Comparison of ENCODE assay signal across 31 cellular contexts in the genomic region with DNA sequence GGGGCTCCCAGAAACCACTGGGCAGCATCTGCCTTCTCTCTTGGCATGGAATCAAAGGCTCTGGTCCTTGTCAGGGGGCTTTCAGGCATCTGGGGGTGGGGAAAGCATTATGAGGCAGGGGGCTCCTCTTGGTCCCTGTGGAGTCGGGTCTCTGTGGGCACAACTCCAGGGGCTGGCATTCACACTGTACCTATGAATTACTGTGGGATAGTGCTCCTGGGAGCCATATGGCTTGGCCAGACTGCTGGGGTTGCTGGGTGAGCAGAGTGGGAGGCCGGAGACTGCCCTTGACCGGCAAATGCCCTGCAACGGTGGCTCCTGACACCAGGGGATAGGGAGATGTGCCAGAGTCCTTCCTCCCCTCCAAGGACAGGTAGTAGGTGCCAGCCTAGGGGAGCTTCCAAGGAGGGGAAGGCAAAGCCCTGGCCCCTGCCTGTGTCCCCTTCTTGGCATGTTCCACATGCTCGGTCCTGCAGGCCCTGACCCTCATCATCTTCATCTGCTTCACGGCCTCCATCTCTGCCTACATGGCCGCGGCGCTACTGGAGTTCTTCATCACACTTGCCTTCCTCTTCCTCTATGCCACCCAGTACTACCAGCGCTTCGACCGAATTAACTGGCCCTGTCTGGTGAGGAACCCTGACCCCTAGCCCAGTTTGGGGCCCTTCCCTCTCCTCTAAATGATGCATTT. TPM values are rescaled to one million over a fixed set of nuclear protein-coding genes. Genes with fewer than 3 reads are reported as not detected.
"Had no signal": no experiment of that assay in that cellular context is flagged by ENCODE, and none has a peak within 500 bp of the region (broad histone marks: within the 10 kb centered on the region; RNA-seq: fewer than 3 reads in every experiment).

No MANE protein-coding gene starts in this region.

- H3K27ac Mint-ChIP-seq: activated naive CD8-positive, alpha-beta T cell treated with anti-CD3 and anti-CD28 coated beads for 36 hours; activated T-cell treated with anti-CD3 and anti-CD28 coated beads, Interleukin-2, amount 50 U/mL, for 24 hours; activated T-helper 17 cell treated with anti-CD3 and anti-CD28 coated beads, Interleukin-2, amount 50 U/mL, for 72 hours; dendritic cell treated with granulocyte-macrophage colony-stimulating factor and Interleukin-4, amounts not matched to agents 40 ng/mL and 50 ng/mL, for 4 days; immature natural killer cell; progenitor cell of endocrine pancreas; stimulated activated naive CD8-positive, alpha-beta T cell treated with anti-CD3 and anti-CD28 coated beads, Interleukin-15, amount 100 ng/mL, for 72 hours; type B pancreatic cell had no signal

- H3K4me1 Mint-ChIP-seq: activated naive CD8-positive, alpha-beta T cell treated with anti-CD3 and anti-CD28 coated beads for 36 hours; activated T-helper 17 cell treated with anti-CD3 and anti-CD28 coated beads, Interleukin-2, amount 50 U/mL, for 72 hours; immature natural killer cell; stimulated activated naive CD8-positive, alpha-beta T cell treated with anti-CD3 and anti-CD28 coated beads, Interleukin-15, amount 100 ng/mL, for 72 hours had no signal

- H3K27ac ChIP-seq: hepatocyte, lower lobe of right lung, right lobe of liver, skin epidermis, testis, vagina, WERI-Rb-1 had no signal

- H3K4me2 ChIP-seq: hepatocyte had no signal

- H3K27me3 ChIP-seq: hepatocyte, right lobe of liver, testis, vagina had no signal

- ATAC-seq: activated T-helper 17 cell treated with anti-CD3 and anti-CD28 coated beads, Interleukin-2, amount 50 U/mL, for 72 hours; lower lobe of right lung; naive thymus-derived CD4-positive, alpha-beta T cell; right lobe of liver; stimulated activated naive CD8-positive, alpha-beta T cell treated with anti-CD3 and anti-CD28 coated beads, Interleukin-15, amount 100 ng/mL, for 72 hours had no signal

- H3K36me3 ChIP-seq: lower lobe of right lung, right lobe of liver, vagina, WERI-Rb-1 had no signal

- FAIRE-seq: bronchial epithelial cell, TTC549 had no signal

- H3K79me2 ChIP-seq: hepatocyte had no signal

- H3K4me3 ChIP-seq: hepatocyte, lower lobe of right lung, right lobe of liver, skin epidermis, testis, vagina had no signal

- H3K4me1 ChIP-seq: lower lobe of right lung, right lobe of liver, vagina had no signal

- H3K4me3 Mint-ChIP-seq: activated naive CD8-positive, alpha-beta T cell treated with anti-CD3 and anti-CD28 coated beads for 36 hours; activated T-cell treated with anti-CD3 and anti-CD28 coated beads, Interleukin-2, amount 50 U/mL, for 24 hours; activated T-helper 17 cell treated with anti-CD3 and anti-CD28 coated beads, Interleukin-2, amount 50 U/mL, for 72 hours; dendritic cell treated with granulocyte-macrophage colony-stimulating factor and Interleukin-4, amounts not matched to agents 40 ng/mL and 50 ng/mL, for 4 days; immature natural killer cell; naive thymus-derived CD4-positive, alpha-beta T cell; stimulated activated naive CD8-positive, alpha-beta T cell treated with anti-CD3 and anti-CD28 coated beads, Interleukin-15, amount 100 ng/mL, for 72 hours; type B pancreatic cell had no signal

- H3K9me3 Mint-ChIP-seq: activated naive CD8-positive, alpha-beta T cell treated with anti-CD3 and anti-CD28 coated beads for 36 hours; activated T-cell treated with anti-CD3 and anti-CD28 coated beads, Interleukin-2, amount 50 U/mL, for 24 hours; activated T-helper 17 cell treated with anti-CD3 and anti-CD28 coated beads, Interleukin-2, amount 50 U/mL, for 72 hours; dendritic cell treated with granulocyte-macrophage colony-stimulating factor and Interleukin-4, amounts not matched to agents 40 ng/mL and 50 ng/mL, for 4 days; immature natural killer cell; naive thymus-derived CD4-positive, alpha-beta T cell; stimulated activated naive CD8-positive, alpha-beta T cell treated with anti-CD3 and anti-CD28 coated beads, Interleukin-15, amount 100 ng/mL, for 72 hours; type B pancreatic cell had no signal

- H3K9me3 ChIP-seq: lower lobe of right lung, right lobe of liver, testis, vagina had no signal

- H2AFZ ChIP-seq: hepatocyte had no signal

- DNase-seq: activated CD4-positive, alpha-beta T cell treated with anti-CD3 and anti-CD28 coated beads for 1 hour; activated CD8-positive, alpha-beta memory T cell treated with anti-CD3 and anti-CD28 coated beads for 24 hours; activated CD8-positive, alpha-beta memory T cell treated with anti-CD3 and anti-CD28 coated beads, Interleukin-2, amount 50 U/mL, for 4 hours; activated naive CD8-positive, alpha-beta T cell treated with anti-CD3 and anti-CD28 coated beads for 36 hours; activated T-cell treated with anti-CD3 and anti-CD28 coated beads, Interleukin-2, amount 50 U/mL, for 24 hours; effector CD8-positive, alpha-beta T cell; erythroblast; foreskin fibroblast; immature natural killer cell; lower lobe of right lung; naive thymus-derived CD4-positive, alpha-beta T cell; stimulated activated CD4-positive, alpha-beta T cell treated with anti-CD3 and anti-CD28 coated beads, Interleukin-1b, Interleukin-23, amount 100 ng/mL, for 48 hours; stimulated activated naive CD8-positive, alpha-beta T cell treated with anti-CD3 and anti-CD28 coated beads, Interleukin-15, amount 100 ng/mL, for 72 hours; T-helper 1 cell; testis; WERI-Rb-1 had no signal

- H3K36me3 Mint-ChIP-seq: activated naive CD8-positive, alpha-beta T cell treated with anti-CD3 and anti-CD28 coated beads for 36 hours; immature natural killer cell; naive thymus-derived CD4-positive, alpha-beta T cell; type B pancreatic cell had no signal

RNA-seq across cellular contexts. Expression of gene CMTM5, which starts 1.2 kb away (rescaled TPM):
- total RNA-seq: activated naive CD8-positive, alpha-beta T cell treated with anti-CD3 and anti-CD28 coated beads for 36 hours; activated T-helper 17 cell treated with anti-CD3 and anti-CD28 coated beads, Interleukin-2, amount 50 U/mL, for 72 hours; bronchial epithelial cell; chondrocyte; hepatocyte; kidney epithelial cell; mesenteric fat pad; naive thymus-derived CD4-positive, alpha-beta T cell; osteoblast; progenitor cell of endocrine pancreas; vagina had no signal

RNA-seq across cellular contexts. Expression of gene IL25, which starts 5.4 kb away (rescaled TPM):
- total RNA-seq: activated naive CD8-positive, alpha-beta T cell treated with anti-CD3 and anti-CD28 coated beads for 36 hours; activated T-helper 17 cell treated with anti-CD3 and anti-CD28 coated beads, Interleukin-2, amount 50 U/mL, for 72 hours; bronchial epithelial cell; chondrocyte; fibroblast of lung; hepatocyte; kidney epithelial cell; lower lobe of right lung; mesenteric fat pad; naive thymus-derived CD4-positive, alpha-beta T cell; osteoblast; progenitor cell of endocrine pancreas; right lobe of liver; vagina had no signal

RNA-seq across cellular contexts. Expression of gene EFS, which starts 13.0 kb away (rescaled TPM):
- total RNA-seq: activated naive CD8-positive, alpha-beta T cell treated with anti-CD3 and anti-CD28 coated beads for 36 hours; activated T-helper 17 cell treated with anti-CD3 and anti-CD28 coated beads, Interleukin-2, amount 50 U/mL, for 72 hours; naive thymus-derived CD4-positive, alpha-beta T cell had no signal

RNA-seq across cellular contexts. Expression of gene MYH6, which starts 30.1 kb away (rescaled TPM):
- total RNA-seq: activated naive CD8-positive, alpha-beta T cell treated with anti-CD3 and anti-CD28 coated beads for 36 hours; bronchial epithelial cell; chondrocyte; fibroblast of lung; hepatocyte; kidney epithelial cell; mesenteric fat pad; osteoblast; vagina had no signal
